ENCODE assay signal across 9 cellular contexts in genomic region chr11:15258433-15259350, GRCh38.
DNase-seq lines count a peak whose midpoint lies in the region; ATAC-seq, FAIRE-seq and TF ChIP-seq lines count a peak whose summit lies in the region.
"Had no signal": no experiment of that assay in that cellular context is flagged by ENCODE, and none has a peak within 500 bp of the region (broad histone marks: within the 10 kb centered on the region; RNA-seq: fewer than 3 reads in every experiment).

No MANE protein-coding gene starts in this region.

- H2AFZ ChIP-seq in H1 (ENCODE audit: low read length) = peak overlapping the region; percentile 73; the same call in 1 of the 2 replicates

- H3K4ac ChIP-seq in H1 (replicated peaks; ENCODE audit: insufficient read length, low read depth, low read length) = no peak overlapping the region

- TF ChIP-seq POLR2A in H1 (IDR thresholded peaks at IDR 0.05; ENCODE audit: control extremely low read depth in 1 of 2, low read depth in 2 of 2, low read length in 2 of 2) = no peak

- no peak overlapping the region for H3K4me3 Mint-ChIP-seq in T-helper 17 cell

- H3K4me2 ChIP-seq in H1 (ENCODE audit: insufficient read depth in 1 of 2, low read depth in 2 of 2, low read length in 2 of 2) = no peak overlapping the region

- no peak overlapping the region for H2BK15ac ChIP-seq in H1 (ENCODE audit: low read length)

- no peak overlapping the region for H3K14ac ChIP-seq in H1 (ENCODE audit: insufficient read length)

- no peak overlapping the region; the same call in 1 of the 2 replicates for H2BK12ac ChIP-seq in H1 (ENCODE audit: low read depth, low read length)

- DNase-seq in AG08395 (ENCODE audit: low spot score) (peak; percentile 10), NCI-H2029 (lab: John Stamatoyannopoulos, UW) (peak; percentile 65), H1 (ENCODE audit: low read depth in 1 of 2, low spot score in 2 of 2) (no peak), retina (peak; percentile 41), T-helper 17 cell (no peak), cerebellum (ENCODE audit: low spot score) (no peak), KG1 (lab: John Stamatoyannopoulos, UW) (no peak)

- no peak for FAIRE-seq in H1 (lab: Jason Lieb, UNC)

- no peak overlapping the region for H4K91ac ChIP-seq in H1 (replicated peaks; ENCODE audit: insufficient read length, low read length)

- ATAC-seq in GM21786 (IDR thresholded peaks at IDR 0.05; ENCODE audit: unreplicated experiment) = peak; percentile 84
- ATAC-seq in T-helper 17 cell = no peak

- H4K20me1 ChIP-seq in H1 (replicated peaks in 1 of 2; ENCODE audit: control insufficient read depth in 1 of 2, insufficient read depth in 2 of 2, low read length in 2 of 2) = no peaks in the 10 kb centered on the region

- H3K9ac ChIP-seq in H1 (replicated peaks in 1 of 4; ENCODE audit: extremely low read depth in 1 of 4, low read depth in 3 of 4, low read length in 3 of 4) = no peak overlapping the region

- H3K27me3 Mint-ChIP-seq in T-helper 17 cell = peaks cover 18% of the 10 kb centered on the region

- POLR2A ChIA-PET in H1 (lab: Charles Lee; ENCODE audit: partially characterized antibody) = no interaction called here

- no peak overlapping the region for H2BK5ac ChIP-seq in H1 (ENCODE audit: low read depth, low read length)

- H3K18ac ChIP-seq in H1 (ENCODE audit: extremely low read depth, low read length) = no peak overlapping the region

- peak; percentile 15 to 31; a peak in 2 of 4 replicates for TF ChIP-seq RAD21 in H1 (IDR thresholded peaks at IDR 0.05 in 1 of 2, conservative IDR thresholded peaks at IDR 0.05 in 1 of 2; ENCODE audit: low read depth in 2 of 2, low read length in 2 of 2)

- no peaks in the 10 kb centered on the region for H3K4me1 Mint-ChIP-seq in T-helper 17 cell

- peaks cover 0 to 4% (median 1%) of the 10 kb centered on the region in 4 experiments; a peak in 3 of 7 replicates for H3K4me1 ChIP-seq in H1 (replicated peaks in 1 of 4; ENCODE audit: control insufficient read depth in 3 of 4, insufficient read depth in 4 of 4, low read length in 3 of 4)

- H3K27ac ChIP-seq in H1 (ENCODE audit: low read depth, low read length) = no peak overlapping the region
- H3K27ac ChIP-seq: skin epidermis had no signal

- H3K36me3 ChIP-seq in H1 (ENCODE audit: control insufficient read depth in 2 of 4, insufficient read depth in 4 of 4, low read length in 3 of 4) = no peaks in the 10 kb centered on the region

- H3K23me2 ChIP-seq in H1 (ENCODE audit: low read depth, low read length) = no peaks in the 10 kb centered on the region; the same call in 1 of the 2 replicates

- H3K9me3 ChIP-seq in H1 (ENCODE audit: insufficient read depth in 2 of 2, low read depth in 1 of 2, low read length in 1 of 2) (no peaks in the 10 kb centered on the region), T-helper 17 cell (ENCODE audit: control insufficient read depth, low read length, poor library complexity, severe bottlenecking) (no peaks in the 10 kb centered on the region)

- no peak overlapping the region for H3K23ac ChIP-seq in H1 (ENCODE audit: insufficient read length)

- H3K36me3 Mint-ChIP-seq in T-helper 17 cell (ENCODE audit: low read depth) = peaks cover 3% of the 10 kb centered on the region

- H3K56ac ChIP-seq in H1 (replicated peaks; ENCODE audit: insufficient read length, low read depth, low read length) = no peak overlapping the region

- no peaks in the 10 kb centered on the region for H3K27me3 ChIP-seq in H1 (replicated peaks in 1 of 4; ENCODE audit: control insufficient read depth in 3 of 4, extremely low read depth in 1 of 4, insufficient read depth in 3 of 4, low read length in 3 of 4)

- no peak overlapping the region for H4K5ac ChIP-seq in H1 (ENCODE audit: insufficient read length, low read depth, low read length)

- peak in 1 of 3 experiments; percentile 3; a peak in 1 of 4 replicates for TF ChIP-seq CTCF in H1 (IDR thresholded peaks at IDR 0.05; ENCODE audit: control extremely low read depth in 1 of 3, insufficient read depth in 1 of 3, low read depth in 1 of 3, low read length in 3 of 3)

- H4K8ac ChIP-seq in H1 (ENCODE audit: extremely low read depth, insufficient read depth, low read length) = no peak overlapping the region

- no peak overlapping the region for H2AK5ac ChIP-seq in H1 (ENCODE audit: low read depth, low read length)

- no peak overlapping the region for H3K4me3 ChIP-seq in H1 (ENCODE audit: extremely low read depth in 1 of 4, insufficient read depth in 2 of 4, low read depth in 3 of 4, low read length in 4 of 4)
- H3K4me3 ChIP-seq: skin epidermis had no signal

- H3K27ac Mint-ChIP-seq in T-helper 17 cell = no peak overlapping the region

- 79% methylated on average over 3 of the region's 3 CpGs; no CpG with 5 or more reads in 1 of the 2 experiments for WGBS in H1 (ENCODE audit: extremely low coverage in 1 of 2, insufficient coverage in 1 of 2, insufficient read length in 1 of 2, insufficient replicate concordance in 2 of 2, low coverage in 1 of 2, low lambda C conversion rate in 2 of 2, missing lambda C conversion rate in 1 of 2), 2 experiments

- CTCF ChIA-PET in H1 (lab: Charles Lee; ENCODE audit: partially characterized antibody) = interaction anchor here (0.7 to 2.1 kb wide), 8 partner anchors 16 to 678 kb away, joined by 3 to 9 read pairs (median 3); no protein-coding TSS in a partner anchor

- no peak overlapping the region for H2BK20ac ChIP-seq in H1 (ENCODE audit: low read length)

- H3K79me1 ChIP-seq in H1 (ENCODE audit: low read depth, low read length) = no peaks in the 10 kb centered on the region

- no peaks in the 10 kb centered on the region for H3K79me2 ChIP-seq in H1 (ENCODE audit: control insufficient read depth in 1 of 2, insufficient read depth in 2 of 2, low read length in 2 of 2)

- no peak for TF ChIP-seq EP300 in H1 (IDR thresholded peaks at IDR 0.05; ENCODE audit: borderline replicate concordance in 1 of 2, low read depth in 2 of 2, low read length in 2 of 2)

- no peak overlapping the region for H2BK120ac ChIP-seq in H1 (replicated peaks; ENCODE audit: low read depth, low read length)

TF ChIP-seq in H1, 55 proteins besides CTCF, POLR2A, EP300 and RAD21:
- TF ChIP-seq SIX5 (IDR thresholded peaks at IDR 0.05; ENCODE audit: low read depth, low read length) (no peak), SIN3A (conservative IDR thresholded peaks at IDR 0.05 in 1 of 2, IDR thresholded peaks at IDR 0.05 in 1 of 2; ENCODE audit: low read depth in 1 of 2, low read length in 2 of 2) (no peak), CHD1 (IDR thresholded peaks at IDR 0.05; ENCODE audit: low read depth, low read length) (no peak), MAX (IDR thresholded peaks at IDR 0.05) (no peak), BCL11A (IDR thresholded peaks at IDR 0.05; ENCODE audit: low read depth in 2 of 2, low read length in 2 of 2) (no peak), CHD2 (IDR thresholded peaks at IDR 0.05; ENCODE audit: low read length) (no peak), ASH2L (IDR thresholded peaks at IDR 0.05; ENCODE audit: low read length) (no peak), SP1 (IDR thresholded peaks at IDR 0.05; ENCODE audit: low read depth, low read length) (no peak), PHF8 (conservative IDR thresholded peaks at IDR 0.05; ENCODE audit: low read depth, low read length) (no peak), TAF1 (IDR thresholded peaks at IDR 0.05; ENCODE audit: low read depth, low read length) (no peak), ATF2 (IDR thresholded peaks at IDR 0.05; ENCODE audit: low read length) (no peak), NANOG (IDR thresholded peaks at IDR 0.05; ENCODE audit: insufficient read depth, low read depth, low read length, poor library complexity, severe bottlenecking) (no peak), RBBP5 (IDR thresholded peaks at IDR 0.05; ENCODE audit: borderline replicate concordance, low read depth, low read length) (no peak), HDAC6 (IDR thresholded peaks at IDR 0.05; ENCODE audit: low read depth, low read length) (no peak), KDM1A (IDR thresholded peaks at IDR 0.05; ENCODE audit: borderline replicate concordance, low read length) (no peak), ZNF274 (IDR thresholded peaks at IDR 0.05; ENCODE audit: borderline replicate concordance, extremely low read depth, low read length) (no peak), RXRA (IDR thresholded peaks at IDR 0.05; ENCODE audit: insufficient read depth, low read depth, low read length) (no peak), CREB1 (IDR thresholded peaks at IDR 0.05) (no peak), CEBPB (IDR thresholded peaks at IDR 0.05; ENCODE audit: low read depth, low read length) (no peak), CTBP2 (IDR thresholded peaks at IDR 0.05; ENCODE audit: borderline replicate concordance, insufficient read depth, insufficient read length, low read length) (no peak)

Comparison
In these comparisons a context has a peak if more than half of its experiments do, and no peak if none do; other contexts are left out.
1. DNase-seq: peak in AG08395 (single experiment), NCI-H2029 (single experiment) and retina (single experiment); none in H1 (0 of 2), T-helper 17 cell (0 of 3), cerebellum (single experiment) and KG1 (single experiment).